ENCODE assay signal across 13 cellular contexts in the genomic region with DNA sequence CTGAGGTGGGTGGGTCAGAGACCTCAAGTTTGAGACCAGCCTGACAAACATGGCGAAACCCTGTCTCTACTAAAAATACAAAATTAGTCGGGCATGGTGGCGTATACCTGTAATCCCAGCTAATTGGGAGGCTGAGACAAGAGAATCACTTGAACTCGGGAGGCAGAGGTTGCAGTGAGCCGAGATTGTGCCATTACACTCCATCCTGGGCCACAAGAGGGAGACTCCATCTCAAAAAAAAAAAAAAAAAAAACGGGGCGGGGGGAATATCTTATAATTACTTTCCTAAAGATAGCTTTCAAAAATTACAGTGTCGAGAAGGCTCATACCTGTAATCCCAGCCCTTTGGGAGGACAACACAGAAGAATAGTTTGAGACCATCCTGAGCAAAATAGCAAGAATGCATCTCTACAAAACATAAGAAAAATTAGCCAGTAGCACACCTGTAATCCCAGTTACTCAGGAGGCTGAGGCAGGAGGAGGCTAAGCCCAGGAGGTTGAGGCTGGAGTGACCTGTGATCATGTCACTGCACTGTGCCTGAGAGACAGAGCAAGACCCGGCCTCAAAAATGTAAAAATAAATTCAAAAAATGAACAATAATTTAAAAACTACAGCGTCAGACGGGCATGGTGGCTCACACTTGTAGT. TPM values are rescaled to one million over a fixed set of nuclear protein-coding genes. Genes with fewer than 3 reads are reported as not detected.
A peak's percentile ranks its signal among the peaks of the same experiment; 100 is the strongest.
DNase-seq lines count a peak whose midpoint lies in the region; ATAC-seq and TF ChIP-seq lines count a peak whose summit lies in the region.
"Had no signal": no experiment of that assay in that cellular context is flagged by ENCODE, and none has a peak within 500 bp of the region (broad histone marks: within the 10 kb centered on the region; RNA-seq: fewer than 3 reads in every experiment).

No MANE protein-coding gene starts in this region.

- BruUV-seq in Panc1 (replicated peaks; lab: Mats Ljungman, UMichigan) = no TSS peak

- H3K4me3 ChIP-seq in GM12864 (ENCODE audit: low read depth, low read length) = no peak overlapping the region
- no peak overlapping the region for H3K4me3 ChIP-seq in Panc1 (ENCODE audit: low read depth in 2 of 2, low read length in 2 of 2)
- no peak overlapping the region for H3K4me3 ChIP-seq in fibroblast of pulmonary artery (replicated peaks; ENCODE audit: low read depth, low read length)
- H3K4me3 ChIP-seq in mucosa of descending colon = no peak overlapping the region

- DNase-seq in ACHN (peak; percentile 12), GM12864 (ENCODE audit: low read depth) (no peak), Panc1 (ENCODE audit: low read depth, low spot score) (no peak), fibroblast of pulmonary artery (ENCODE audit: low read depth) (peak; percentile 6), mucosa of descending colon (no peak), NCI-H1105 treated with DMSO at 0.1 percent for 48 hours (lab: John Stamatoyannopoulos, UW) (no peak), GM13977 (ENCODE audit: low spot score) (no peak), NCI-H1694 treated with DMSO at 0.1 percent for 48 hours (lab: John Stamatoyannopoulos, UW) (no peak)
- DNase-seq: activated naive CD8-positive, alpha-beta T cell treated with anti-CD3 and anti-CD28 coated beads, Interleukin-2, amount 50 U/mL, for 24 hours; left ventricle myocardium superior; NCI-H2081 treated with DMSO at 0.1 percent for 48 hours; occipital lobe; OCI-M1 had no signal

- in situ Hi-C loops in ACHN (cut with HindIII; ENCODE audit: low pct_ligation_motif_present, low pct_unique_long_range_greater_than_20kb, low sequenced_read_pairs) (no loop called here), Panc1 (cut with HindIII; ENCODE audit: low pct_unique_long_range_greater_than_20kb, low sequenced_read_pairs) (no loop called here), GM13977 (cut with MboI; ENCODE audit: low pct_unique_long_range_greater_than_20kb, low sequenced_read_pairs, unreplicated experiment) (no loop called here)

- H3K4me1 ChIP-seq in Panc1 (ENCODE audit: control insufficient read depth, insufficient read depth, low read length) = no peaks in the 10 kb centered on the region
- H3K4me1 ChIP-seq in mucosa of descending colon (ENCODE audit: low read depth) = peaks cover 22% of the 10 kb centered on the region

- CTCF ChIA-PET in Panc1 (lab: Charles Lee) = interaction anchor here (0.6 to 1.1 kb wide), 6 partner anchors 15 to 1234 kb away, joined by 3 to 9 read pairs (median 4); no protein-coding TSS in a partner anchor

- intact Hi-C loops in Panc1 (cut with micrococcal nuclease; ENCODE audit: unreplicated experiment) (no loop called here), mucosa of descending colon (cut with DNase I, micrococcal nuclease) (no loop called here)

- ATAC-seq in Panc1 (no peak), mucosa of descending colon (no peak)
- ATAC-seq: activated naive CD8-positive, alpha-beta T cell treated with anti-CD3 and anti-CD28 coated beads, Interleukin-2, amount 50 U/mL, for 24 hours; left ventricle myocardium superior had no signal

- no peaks in the 10 kb centered on the region for H3K9me3 ChIP-seq in Panc1 (ENCODE audit: control insufficient read depth, insufficient read depth, low read depth, low read length)
- H3K9me3 ChIP-seq in mucosa of descending colon = no peaks in the 10 kb centered on the region

- H3K27me3 ChIP-seq in Panc1 (ENCODE audit: control insufficient read depth, insufficient read depth, low read length) = no peaks in the 10 kb centered on the region

- H3K36me3 ChIP-seq in Panc1 (ENCODE audit: control insufficient read depth, insufficient read depth, low read length) (no peaks in the 10 kb centered on the region), mucosa of descending colon (ENCODE audit: low read depth) (no peaks in the 10 kb centered on the region)

- peak; percentile 6 for TF ChIP-seq CTCF in GM12864 (IDR thresholded peaks at IDR 0.05; ENCODE audit: low read depth, low read length, missing control alignments)
- TF ChIP-seq CTCF in Panc1 (IDR thresholded peaks at IDR 0.05) = peak; percentile 74
- TF ChIP-seq CTCF in fibroblast of pulmonary artery (IDR thresholded peaks at IDR 0.05; ENCODE audit: low read length, missing control alignments) = peak; percentile 16
- TF ChIP-seq CTCF in mucosa of descending colon (IDR thresholded peaks at IDR 0.05) = no peak
- TF ChIP-seq CTCF in GM13977 (IDR thresholded peaks at IDR 0.05; ENCODE audit: extremely low read depth, insufficient read depth, missing control alignments) = no peak

- H3K27ac ChIP-seq in Panc1 (ENCODE audit: low read length) = no peak overlapping the region

- POLR2A ChIA-PET in Panc1 (lab: Charles Lee) = no interaction called here

RNA-seq across cellular contexts. Expression of gene CBFA2T2, which starts 25.8 kb away (rescaled TPM):
- total RNA-seq in Panc1 (2021; ENCODE audit: unreplicated experiment) = 16.3 TPM
- 12.5 TPM for polyA plus RNA-seq in Panc1 (2012; ENCODE audit: insufficient read length)
- total RNA-seq in mucosa of descending colon = 10 to 100 TPM; 28.5 to 37.4 (median 30.3) TPM

Comparison
In these comparisons a context has a peak if more than half of its experiments do, and no peak if none do; other contexts are left out.
1. DNase-seq: peak in ACHN (single experiment) and fibroblast of pulmonary artery (single experiment); none in GM12864 (single experiment), Panc1 (single experiment), mucosa of descending colon (0 of 3), NCI-H1105 treated with DMSO at 0.1 percent for 48 hours (single experiment), GM13977 (single experiment) and NCI-H1694 treated with DMSO at 0.1 percent for 48 hours (single experiment).
2. CTCF ChIP-seq: peak in GM12864 (single experiment), Panc1 (single experiment) and fibroblast of pulmonary artery (single experiment); none in mucosa of descending colon (single experiment) and GM13977 (single experiment).